1 cellular context compared by ENCODE assay signal in the genomic region with DNA sequence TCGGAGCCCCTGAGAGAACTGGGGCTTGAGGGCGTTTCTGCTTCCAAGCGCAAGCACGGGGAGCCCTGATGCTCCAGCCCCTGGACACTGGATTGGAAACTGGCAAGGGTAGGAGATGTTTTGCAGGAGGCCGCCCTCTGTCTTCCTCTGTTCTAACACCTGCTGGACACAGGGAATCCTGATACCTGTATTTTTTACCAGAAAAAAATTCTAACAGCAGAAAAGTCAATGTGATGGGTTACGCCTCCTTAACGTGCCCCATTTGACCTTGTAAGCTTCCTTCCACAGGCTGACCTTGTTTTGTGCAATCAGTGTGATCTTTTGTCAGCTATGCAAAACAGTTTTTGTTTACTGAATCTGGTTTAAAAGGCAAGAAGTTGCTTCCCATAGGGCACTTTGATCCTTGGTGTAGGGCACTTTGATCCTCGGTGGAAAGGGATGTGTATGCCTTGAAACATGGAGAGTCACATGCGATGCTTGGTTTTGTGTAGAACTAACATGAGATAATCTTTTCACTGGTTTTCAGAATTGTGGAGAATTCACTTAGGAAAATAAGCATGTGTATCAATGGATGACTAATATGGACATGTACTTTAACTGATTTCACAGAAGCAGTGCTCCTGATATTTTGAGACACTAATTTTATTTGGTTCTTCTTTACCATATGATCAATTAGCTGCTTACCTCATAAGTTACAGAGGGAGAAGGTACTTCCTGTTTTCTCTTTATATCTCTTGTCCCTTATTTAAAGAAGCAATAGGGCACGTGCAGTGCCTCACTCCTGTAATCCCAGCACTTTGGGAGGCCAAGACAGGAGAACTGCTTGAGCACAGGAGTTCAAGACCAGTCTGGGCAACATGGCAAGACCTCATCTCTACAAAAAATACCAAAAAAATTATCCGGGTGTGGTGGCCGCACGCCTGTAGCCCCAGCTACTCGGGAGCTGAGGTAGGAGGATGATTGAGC.
TF ChIP-seq lines count a peak whose summit lies in the region.

No MANE protein-coding gene starts in this region.

TF ChIP-seq in IMR-90, 13 proteins besides CTCF, POLR2A, EP300 and RAD21 (continued from another document):
- TF ChIP-seq, protein P1, sequence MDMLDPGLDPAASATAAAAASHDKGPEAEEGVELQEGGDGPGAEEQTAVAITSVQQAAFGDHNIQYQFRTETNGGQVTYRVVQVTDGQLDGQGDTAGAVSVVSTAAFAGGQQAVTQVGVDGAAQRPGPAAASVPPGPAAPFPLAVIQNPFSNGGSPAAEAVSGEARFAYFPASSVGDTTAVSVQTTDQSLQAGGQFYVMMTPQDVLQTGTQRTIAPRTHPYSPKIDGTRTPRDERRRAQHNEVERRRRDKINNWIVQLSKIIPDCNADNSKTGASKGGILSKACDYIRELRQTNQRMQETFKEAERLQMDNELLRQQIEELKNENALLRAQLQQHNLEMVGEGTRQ (IDR thresholded peaks at IDR 0.05; ENCODE audit: low read depth, low read length), result no peak
TF ChIP-seq in IMR-90: peak in this region for 0.
